1 cellular context compared by ENCODE assay signal in the genomic region with DNA sequence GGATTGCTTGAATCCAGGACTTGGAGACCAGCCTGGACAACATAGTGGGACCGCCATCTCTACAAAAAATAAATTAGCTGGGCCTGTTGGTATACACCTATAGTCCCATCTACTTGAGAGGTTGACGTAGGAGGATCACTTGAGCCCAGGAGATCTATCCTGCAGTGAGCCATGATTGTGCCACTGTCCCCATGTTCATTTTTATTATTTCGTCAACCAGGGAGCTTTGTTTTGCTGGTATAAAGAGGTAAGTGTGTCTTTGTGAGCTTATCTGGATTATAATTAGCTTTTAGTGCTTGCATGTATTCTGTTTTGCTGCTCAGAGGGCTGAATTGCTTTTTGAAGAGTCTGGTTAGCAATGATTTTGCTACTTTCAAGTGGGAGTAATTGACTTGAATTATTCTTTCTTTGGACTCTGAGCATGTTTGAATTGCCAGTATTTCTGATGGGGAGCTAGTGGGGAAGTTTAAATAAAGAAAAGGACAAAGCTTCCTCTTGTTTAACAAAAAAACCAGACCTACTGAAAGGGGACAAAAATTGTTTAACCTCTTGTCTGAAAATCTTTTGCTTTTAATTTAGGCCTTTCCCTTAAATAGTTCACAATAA.
TF ChIP-seq lines count a peak whose summit lies in the region.

No MANE protein-coding gene starts in this region.

TF ChIP-seq in GM12878, 131 proteins besides CTCF, POLR2A, EP300 and RAD21:
- peak; percentile 79 for TF ChIP-seq NFXL1 (IDR thresholded peaks at IDR 0.05; ENCODE audit: borderline replicate concordance)
- TF ChIP-seq ZNF217 (IDR thresholded peaks at IDR 0.05), result no peak
